In genomic region chr3:88188436-88188835, GRCh38 we compare ENCODE assay signal across 21 cellular contexts. TPM values are rescaled to one million over a fixed set of nuclear protein-coding genes. Genes with fewer than 3 reads are reported as not detected.
DNase-seq lines count a peak whose midpoint lies in the region; ATAC-seq, FAIRE-seq and TF ChIP-seq lines count a peak whose summit lies in the region.
"Had no signal": no experiment of that assay in that cellular context is flagged by ENCODE, and none has a peak within 500 bp of the region (broad histone marks: within the 10 kb centered on the region; RNA-seq: fewer than 3 reads in every experiment).

No MANE protein-coding gene starts in this region.

- DNase-seq in MCF 10A (ENCODE audit: unreplicated experiment) (peak; percentile 28), breast epithelium (ENCODE audit: low spot score in 2 of 2) (no peak), anterior cingulate cortex (lab: John Stamatoyannopoulos, UW) (peak in 41 of 58 donors; percentile 2 to 82 (median 30)), right cardiac atrium (peak; percentile 39 to 65 (median 55)), urothelium cell line (ENCODE audit: low spot score) (peak; percentile 62), NCI-H1105 treated with DMSO at 0.1 percent for 48 hours (lab: John Stamatoyannopoulos, UW) (no peak), AML-193 (lab: John Stamatoyannopoulos, UW) (no peak)
- DNase-seq: ACHN; activated CD4-positive, alpha-beta T cell treated with anti-CD3 and anti-CD28 coated beads, Interleukin-2, amount 50 U/mL, for 1 hour; activated gamma-delta T cell treated with Interleukin-2 at 50 U/mL for 16 hours; DMS79 treated with DMSO at 0.1 percent for 48 hours; erythroblast; immature natural killer cell; naive B cell; NCI-H2081 treated with DMSO at 0.1 percent for 48 hours; T-helper 1 cell; transverse colon had no signal

- no peak for TF ChIP-seq CTCF in MCF 10A (IDR thresholded peaks at IDR 0.05; ENCODE audit: unreplicated experiment)
- no peak for TF ChIP-seq CTCF in breast epithelium (IDR thresholded peaks at IDR 0.05)

- H3K4me1 ChIP-seq in breast epithelium = no peaks in the 10 kb centered on the region
- H3K4me1 ChIP-seq in right cardiac atrium (ENCODE audit: control insufficient read depth, insufficient read depth, low read length) = no peaks in the 10 kb centered on the region
- H3K4me1 ChIP-seq: transverse colon had no signal

- BruUV-seq in MCF 10A (replicated peaks; lab: Mats Ljungman, UMichigan) = no TSS peak

- H3K27me3 ChIP-seq in breast epithelium (no peaks in the 10 kb centered on the region), right cardiac atrium (ENCODE audit: control insufficient read depth, insufficient read depth) (no peaks in the 10 kb centered on the region)
- H3K27me3 ChIP-seq: transverse colon had no signal

- no peak overlapping the region for H3K4me3 Mint-ChIP-seq in MCF 10A (ENCODE audit: unreplicated experiment)
- H3K4me3 Mint-ChIP-seq: immature natural killer cell, naive B cell had no signal

- ATAC-seq in right cardiac atrium = peak; percentile 48 to 69
- no peak for ATAC-seq in HG02938 (IDR thresholded peaks at IDR 0.05; ENCODE audit: unreplicated experiment)
- ATAC-seq: HCT116 had no signal

- no peak overlapping the region for H3K27ac Mint-ChIP-seq in MCF 10A (ENCODE audit: low read depth, unreplicated experiment)
- H3K27ac Mint-ChIP-seq: immature natural killer cell, naive B cell had no signal

- TF ChIP-seq POLR2A in breast epithelium (IDR thresholded peaks at IDR 0.05) = no peak

- FAIRE-seq in urothelium cell line (lab: Jason Lieb, UNC) = no peak

- H3K36me3 ChIP-seq in breast epithelium = no peaks in the 10 kb centered on the region
- H3K36me3 ChIP-seq: transverse colon had no signal

- H3K4me3 ChIP-seq in breast epithelium (no peak overlapping the region), right cardiac atrium (ENCODE audit: low read length) (no peak overlapping the region)
- H3K4me3 ChIP-seq: smooth muscle cell, transverse colon had no signal

- POLR2A ChIA-PET in MCF 10A (lab: Yijun Ruan, JAX) = no interaction called here

- peaks cover under 1% of the 10 kb centered on the region for H3K9me3 Mint-ChIP-seq in MCF 10A (ENCODE audit: unreplicated experiment)

- CTCF ChIA-PET in MCF 10A (lab: Yijun Ruan, JAX) = interaction anchor here (0.7 kb wide), 1 partner anchor 9 kb away, joined by 3 read pairs; no protein-coding TSS in a partner anchor

- H3K27ac ChIP-seq in breast epithelium = no peak overlapping the region
- H3K27ac ChIP-seq in right cardiac atrium (ENCODE audit: low read length) = no peak overlapping the region
- H3K27ac ChIP-seq: KMS-11, transverse colon had no signal

- WGBS in right cardiac atrium = 55% methylated on average over 6 of the region's 6 CpGs

- intact Hi-C loops in MCF 10A (cut with micrococcal nuclease) = no loop called here
- intact Hi-C loops in breast epithelium (cut with DNase I; ENCODE audit: low total_unique reads) = no loop called here
- intact Hi-C loops in right cardiac atrium (cut with DNase I) = no loop called here

- H3K9me3 ChIP-seq in breast epithelium = peaks cover 7 to 21% of the 10 kb centered on the region in 2 donors
- no peaks in the 10 kb centered on the region for H3K9me3 ChIP-seq in right cardiac atrium (ENCODE audit: control insufficient read depth, low read length)
- H3K9me3 ChIP-seq: transverse colon had no signal

- H3K4me1 Mint-ChIP-seq in MCF 10A (ENCODE audit: insufficient read depth, unreplicated experiment) = no peaks in the 10 kb centered on the region
- H3K4me1 Mint-ChIP-seq: immature natural killer cell had no signal

- H3K27me3 Mint-ChIP-seq in MCF 10A (ENCODE audit: insufficient read depth, unreplicated experiment) = no peaks in the 10 kb centered on the region

- H3K36me3 Mint-ChIP-seq in MCF 10A (ENCODE audit: insufficient read depth, unreplicated experiment) = peaks cover 6% of the 10 kb centered on the region
- H3K36me3 Mint-ChIP-seq: immature natural killer cell had no signal

RNA-seq across cellular contexts. Expression of gene C3orf38, which starts 38.7 kb away (rescaled TPM):
- total RNA-seq in MCF 10A (2022) (21.7 and 23.4 TPM in 2 replicates), breast epithelium (10 to 100 TPM; 20.3 to 32.1 (median 23.0) TPM), right cardiac atrium (10 to 100 TPM; 17.7 to 22.4 (median 18.7) TPM)
- polyA plus RNA-seq in right cardiac atrium = 7.7 TPM

Comparison
In these comparisons a context has a peak if more than half of its experiments do, and no peak if none do; other contexts are left out.
1. DNase-seq: peak in MCF 10A (single experiment), anterior cingulate cortex (41 of 58), right cardiac atrium (3 of 3) and urothelium cell line (single experiment); none in breast epithelium (0 of 2), NCI-H1105 treated with DMSO at 0.1 percent for 48 hours (single experiment) and AML-193 (0 of 2).